In genomic region chr13:19959141-19959830, GRCh38 we compare ENCODE assay signal across 1 cellular context.
TF ChIP-seq lines count a peak whose summit lies in the region.

No MANE protein-coding gene starts in this region.

TF ChIP-seq in HEK293, 187 proteins besides CTCF, POLR2A, EP300 and RAD21 (continues in another document):
- no peak for TF ChIP-seq ZBTB11 (tag by site-specific recombination; conservative IDR thresholded peaks at IDR 0.05; ENCODE audit: low read depth)
- no peak for TF ChIP-seq PBX3 (CRISPR knock-in tag; IDR thresholded peaks at IDR 0.05)
- peak; percentile 22; the same call in 1 of the 2 replicates for TF ChIP-seq ZNF629 (tag by site-specific recombination; IDR thresholded peaks at IDR 0.05)
- TF ChIP-seq ZNF692 (tag by site-specific recombination; IDR thresholded peaks at IDR 0.05) = no peak
- no peak for TF ChIP-seq ZNF670 (tag by site-specific recombination; IDR thresholded peaks at IDR 0.05; ENCODE audit: low read depth)
- TF ChIP-seq ZBTB17 (tag by site-specific recombination; IDR thresholded peaks at IDR 0.05) = no peak; the same call in none of the 2 replicates
- no peak for TF ChIP-seq ZNF621 (tag by site-specific recombination; IDR thresholded peaks at IDR 0.05)
- 0 out of 2 replicates have a peak, but pooled peaks have one; percentile 7 for TF ChIP-seq ZNF76 (tag by site-specific recombination; IDR thresholded peaks at IDR 0.05; ENCODE audit: borderline replicate concordance, low read depth)
- peak; percentile 58; the same call in 1 of the 2 replicates for TF ChIP-seq ZNF398 (tag by site-specific recombination; IDR thresholded peaks at IDR 0.05)
- no peak for TF ChIP-seq ZNF704 (tag by site-specific recombination; IDR thresholded peaks at IDR 0.05)
- peak; percentile 72 for TF ChIP-seq ZBTB20 (tag by site-specific recombination; IDR thresholded peaks at IDR 0.05)
- TF ChIP-seq ZBTB10 (tag by site-specific recombination; IDR thresholded peaks at IDR 0.05) = peak; percentile 62
- TF ChIP-seq TSHZ1 (tag by site-specific recombination; IDR thresholded peaks at IDR 0.05; ENCODE audit: borderline replicate concordance) = no peak
- TF ChIP-seq HOXD13 (CRISPR knock-in tag; IDR thresholded peaks at IDR 0.05; ENCODE audit: borderline replicate concordance) = no peak
- no peak for TF ChIP-seq ZNF654 (tag by site-specific recombination; IDR thresholded peaks at IDR 0.05; ENCODE audit: low read depth)
- TF ChIP-seq ZNF677 (tag by site-specific recombination; IDR thresholded peaks at IDR 0.05) = no peak
- TF ChIP-seq ZEB2 (tag by site-specific recombination; IDR thresholded peaks at IDR 0.05) = peak; percentile 71
- no peak for TF ChIP-seq ZNF274 (IDR thresholded peaks at IDR 0.05; ENCODE audit: low read length)
- TF ChIP-seq ZNF274 (tag by site-specific recombination; IDR thresholded peaks at IDR 0.05; ENCODE audit: borderline replicate concordance) = no peak
- no peak for TF ChIP-seq WT1 (tag by site-specific recombination; IDR thresholded peaks at IDR 0.05)
- TF ChIP-seq YY2 (tag by site-specific recombination; IDR thresholded peaks at IDR 0.05) = peak; percentile 69; the same call in 1 of the 2 replicates
- TF ChIP-seq KLF16 (tag by site-specific recombination; IDR thresholded peaks at IDR 0.05) = peak; percentile 41; the same call in 1 of the 2 replicates
- TF ChIP-seq ZNF571 (tag by site-specific recombination; IDR thresholded peaks at IDR 0.05) = no peak
- TF ChIP-seq PRDM10 (tag by site-specific recombination; IDR thresholded peaks at IDR 0.05) = peak; percentile 33; the same call in 1 of the 2 replicates
- peak; percentile 16; the same call in 1 of the 2 replicates for TF ChIP-seq ZNF423 (tag by site-specific recombination; IDR thresholded peaks at IDR 0.05)
- TF ChIP-seq ZNF133 (tag by site-specific recombination; IDR thresholded peaks at IDR 0.05) = no peak
- peak; percentile 81 for TF ChIP-seq GLIS2 (tag by site-specific recombination; IDR thresholded peaks at IDR 0.05)
- no peak for TF ChIP-seq ZNF544 (tag by site-specific recombination; IDR thresholded peaks at IDR 0.05)
- no peak; the same call in 1 of the 2 replicates for TF ChIP-seq BCL11A (tag by site-specific recombination; IDR thresholded peaks at IDR 0.05; ENCODE audit: low read depth)
- TF ChIP-seq ZNF394 (tag by site-specific recombination; IDR thresholded peaks at IDR 0.05; ENCODE audit: borderline replicate concordance) = no peak
- no peak for TF ChIP-seq ZNF280C (tag by site-specific recombination; IDR thresholded peaks at IDR 0.05)
- TF ChIP-seq GLI4 (tag by site-specific recombination; IDR thresholded peaks at IDR 0.05) = no peak
